ENCODE assay signal across 8 cellular contexts in the genomic region with DNA sequence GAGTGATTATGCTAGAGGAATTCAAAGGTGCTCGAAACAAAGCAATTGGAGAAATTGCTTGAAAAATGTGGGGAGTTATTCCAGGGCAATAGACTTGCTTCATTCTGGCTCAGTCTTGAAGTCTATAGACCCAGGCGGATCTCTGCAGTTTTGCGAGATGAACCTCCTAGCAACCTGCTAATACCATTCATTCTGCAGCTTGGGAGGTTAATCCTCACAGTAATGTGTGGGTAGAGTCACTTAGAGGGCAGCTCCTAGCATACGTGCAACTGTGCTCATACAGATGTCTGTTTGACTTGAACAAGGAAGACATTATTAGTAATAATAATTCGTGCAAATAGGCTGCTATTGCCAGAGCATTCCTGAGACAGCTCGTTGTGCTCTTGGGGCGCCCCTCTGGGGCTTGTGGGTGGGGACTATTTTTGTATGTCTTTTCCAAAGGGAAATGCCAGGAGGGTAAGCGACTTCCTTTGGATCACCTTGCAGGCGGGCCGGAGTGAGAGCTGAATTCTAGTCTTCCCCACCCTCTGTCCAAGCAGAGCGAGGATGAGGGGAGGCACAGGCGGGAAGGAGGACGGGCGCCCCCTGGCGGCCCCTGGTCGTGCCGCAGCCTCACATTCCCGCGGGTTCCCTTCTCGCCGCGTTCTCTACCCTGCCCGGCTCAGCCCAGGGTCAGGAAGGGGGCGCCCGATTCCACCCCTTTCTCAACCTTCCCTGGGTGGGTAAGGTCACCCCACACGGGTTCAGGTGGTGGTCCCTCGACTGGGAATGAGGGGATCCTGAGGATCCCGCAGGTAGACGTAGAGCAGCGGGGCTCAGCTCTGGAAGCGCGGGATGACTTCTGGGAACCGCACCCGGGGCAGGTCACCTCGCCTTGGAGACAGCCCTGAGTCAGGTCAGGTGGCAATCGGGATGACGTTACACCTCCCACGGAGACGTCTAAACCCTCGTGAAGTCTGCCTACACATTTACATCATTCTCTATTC.
A peak's percentile ranks its signal among the peaks of the same experiment; 100 is the strongest.
DNase-seq lines count a peak whose midpoint lies in the region; ATAC-seq lines count a peak whose summit lies in the region.

No MANE protein-coding gene starts in this region.

- ATAC-seq in GM21717 (IDR thresholded peaks at IDR 0.05; ENCODE audit: unreplicated experiment), result peak; percentile 96

- in situ Hi-C loops in KBM-7 (cut with MboI; ENCODE audit: low pct_unique_long_range_greater_than_20kb, low sequenced_read_pairs), result no loop called here

- DNase-seq in GM03348 (ENCODE audit: low spot score) (peak; percentile 46), KBM-7 (peak; percentile 74), activated T-cell treated with anti-CD3 and anti-CD28 coated beads for 48 hours (ENCODE audit: low read depth) (peak; percentile 30), germinal center (ENCODE audit: low spot score) (peak; percentile 59), NCI-H2081 (lab: John Stamatoyannopoulos, UW) (no peak), DMS79 treated with DMSO at 0.1 percent for 48 hours (lab: John Stamatoyannopoulos, UW) (no peak)
- peak; percentile 64 to 68 for DNase-seq in stimulated activated CD4-positive, alpha-beta T cell treated with anti-CD3 and anti-CD28 coated beads, Interleukin-2, amount 100 ng/mL, for 48 hours

Comparison
In these comparisons a context has a peak if more than half of its experiments do, and no peak if none do; other contexts are left out.
1. DNase-seq: peak in GM03348 (single experiment), KBM-7 (single experiment), activated T-cell treated with anti-CD3 and anti-CD28 coated beads for 48 hours (single experiment), germinal center (single experiment) and stimulated activated CD4-positive, alpha-beta T cell treated with anti-CD3 and anti-CD28 coated beads, Interleukin-2, amount 100 ng/mL, for 48 hours (2 of 2); none in NCI-H2081 (0 of 2) and DMS79 treated with DMSO at 0.1 percent for 48 hours (single experiment).